21 cellular contexts compared by ENCODE assay signal in genomic region chr11:99631618-99632017, GRCh38.
"Had no signal": no experiment of that assay in that cellular context is flagged by ENCODE, and none has a peak within 500 bp of the region (broad histone marks: within the 10 kb centered on the region; RNA-seq: fewer than 3 reads in every experiment).

No MANE protein-coding gene starts in this region.

- H3K36me3 ChIP-seq: colonic mucosa, esophagus squamous epithelium, gastrocnemius medialis, heart right ventricle, left lung, lower lobe of right lung had no signal

- H3K27me3 ChIP-seq: colonic mucosa, esophagus squamous epithelium, gastrocnemius medialis, heart right ventricle, left lung had no signal

- H3K4me1 ChIP-seq: colonic mucosa, esophagus squamous epithelium, gastrocnemius medialis, left lung, lower lobe of right lung had no signal

- H3K27ac ChIP-seq: colonic mucosa, esophagus squamous epithelium, gastrocnemius medialis, heart right ventricle, left lung, lower lobe of right lung had no signal

- H3K4me3 ChIP-seq: colonic mucosa, esophagus squamous epithelium, gastrocnemius medialis, heart right ventricle, left lung, lower lobe of right lung had no signal

- H3K9me3 ChIP-seq: colonic mucosa, esophagus squamous epithelium, gastrocnemius medialis, heart right ventricle, left lung, lower lobe of right lung had no signal

- ATAC-seq: effector memory CD8-positive, alpha-beta T cell; gastrocnemius medialis; heart right ventricle; left cardiac atrium; left lung; left ventricle myocardium superior; lower lobe of right lung; naive thymus-derived CD4-positive, alpha-beta T cell; natural killer cell had no signal

- DNase-seq: colonic mucosa; cortex of kidney; effector CD8-positive, alpha-beta T cell; effector memory CD8-positive, alpha-beta T cell; endodermal cell; esophagus squamous epithelium; foreskin fibroblast; foreskin melanocyte; gastrocnemius medialis; glutamatergic neuron; head of caudate nucleus; heart right ventricle; hippocampal formation; left cardiac atrium; left lung; left ventricle myocardium superior; lower lobe of right lung; mesenchymal stem cell; midbrain; naive thymus-derived CD4-positive, alpha-beta T cell; natural killer cell had no signal
